8 cellular contexts compared by ENCODE assay signal in the genomic region with DNA sequence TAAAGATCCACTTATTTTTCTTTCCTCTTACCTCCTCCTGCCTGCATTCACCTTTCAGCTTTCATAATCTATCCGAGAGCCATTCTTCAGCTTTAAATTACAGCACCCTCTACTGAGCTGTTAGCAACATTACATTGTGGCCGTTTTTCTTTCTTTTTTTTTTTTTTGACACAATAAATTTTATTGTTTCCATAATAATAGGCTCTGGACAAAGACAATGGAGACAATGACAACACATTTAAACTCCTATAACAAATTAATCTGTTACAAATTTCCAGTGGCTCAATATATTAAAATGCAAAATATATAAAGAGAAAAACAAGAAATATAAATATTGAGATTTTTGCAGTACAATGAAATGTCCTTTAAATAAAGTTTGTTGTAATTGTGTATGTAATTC.
DNase-seq lines count a peak whose midpoint lies in the region; ATAC-seq, FAIRE-seq and TF ChIP-seq lines count a peak whose summit lies in the region.
"Not testable (repeated sequence)": the region's sequence is repeated elsewhere in the genome, so short reads cannot be mapped to it uniquely, and the experiment has no call there.

No MANE protein-coding gene starts in this region.

- H3F3A ChIP-seq in GM23248 (ENCODE audit: insufficient read depth), result not testable (repeated sequence)

- TF ChIP-seq RAD21 in A549 (conservative IDR thresholded peaks at IDR 0.05 in 1 of 2, IDR thresholded peaks at IDR 0.05 in 1 of 2), result peak; percentile 40 to 49; a peak in 4 of 5 replicates

- H2AFZ ChIP-seq in GM23248; fibroblast of lung (ENCODE audit: low read length): not testable (repeated sequence)

- TF ChIP-seq CTCF in A549 (IDR thresholded peaks at IDR 0.05) (peak; percentile 46), WTC11 (IDR thresholded peaks at IDR 0.05) (peak; percentile 49), fibroblast of lung (conservative IDR thresholded peaks at IDR 0.05 in 1 of 2, IDR thresholded peaks at IDR 0.05 in 1 of 2; ENCODE audit: low read depth in 1 of 2, low read length in 2 of 2) (peak; percentile 10 to 24), mucosa of descending colon (IDR thresholded peaks at IDR 0.05) (peak; percentile 12)

- H3K9ac ChIP-seq in GM23248; fibroblast of lung (ENCODE audit: insufficient read depth, low read length): not testable (repeated sequence)

- H3K4me1 ChIP-seq in A549; GM23248 (ENCODE audit: insufficient read depth); fibroblast of lung (ENCODE audit: control insufficient read depth, extremely low read depth, insufficient read depth, low read length); mucosa of descending colon (ENCODE audit: low read depth): not testable (repeated sequence)

- H3K36me3 ChIP-seq in GM23248 (ENCODE audit: low read depth); fibroblast of lung (ENCODE audit: control insufficient read depth, insufficient read depth, low read length); mucosa of descending colon (ENCODE audit: low read depth): not testable (repeated sequence)

- not testable (repeated sequence) for H3K4me3 Mint-ChIP-seq in WTC11

- H3K27ac ChIP-seq in A549; GM23248; fibroblast of lung (ENCODE audit: insufficient read depth, low read length): not testable (repeated sequence)

- H3K4me3 ChIP-seq in A549; GM23248; fibroblast of lung (replicated peaks in 1 of 4; ENCODE audit: control extremely low read depth in 1 of 4, insufficient read depth in 1 of 4, low read depth in 3 of 4, low read length in 4 of 4); mucosa of descending colon: not testable (repeated sequence)

- not testable (repeated sequence) for H3K27me3 ChIP-seq in GM23248 (replicated peaks; ENCODE audit: insufficient read depth); fibroblast of lung (ENCODE audit: control insufficient read depth, insufficient read depth, low read length)

- H3K4me1 Mint-ChIP-seq in WTC11, result not testable (repeated sequence)

- ATAC-seq in A549 (peak in 1 of 2 experiments; percentile 55; a peak in 3 of 6 replicates), GM18502 (IDR thresholded peaks at IDR 0.05; ENCODE audit: poor library complexity, unreplicated experiment) (peak; percentile 75), HG03469 (IDR thresholded peaks at IDR 0.05; ENCODE audit: unreplicated experiment) (peak; percentile 77), WTC11 (peak; percentile 50; the same call in 1 of the 2 replicates), mucosa of descending colon (peak; percentile 72)

- not testable (repeated sequence) for H3K9me2 ChIP-seq in GM23248 (ENCODE audit: insufficient read depth)

- H3K9me3 Mint-ChIP-seq in WTC11, result not testable (repeated sequence)

- H4K20me1 ChIP-seq in GM23248 (ENCODE audit: insufficient read depth); fibroblast of lung (ENCODE audit: control insufficient read depth, extremely low read depth, insufficient read depth, low read length): not testable (repeated sequence)

- intact Hi-C loops in mucosa of descending colon (cut with DNase I, micrococcal nuclease), result not testable (repeated sequence)

- H3K4me2 ChIP-seq in A549; GM23248 (ENCODE audit: unreplicated experiment); fibroblast of lung (ENCODE audit: extremely low read depth, insufficient read depth, low read length): not testable (repeated sequence)

- WGBS in A549 (ENCODE audit: missing lambda C conversion rate), result 3% methylated on average over 2 of the region's 2 CpGs
- WGBS in GM23248 (ENCODE audit: low coverage in 1 of 2, low lambda C conversion rate in 2 of 2, missing lambda C conversion rate in 2 of 2), 2 experiments, result 0 to 2% methylated on average over 2 of the region's 2 CpGs

- DNase-seq in A549 (ENCODE audit: low read depth in 1 of 2, low spot score in 1 of 2) (peak in 1 of 2 experiments; percentile 17), GM23248 (peak; percentile 26), NCI-H460 (ENCODE audit: extremely low read depth, low read depth) (peak; percentile 18), fibroblast of lung (ENCODE audit: low read depth in 2 of 2) (peak in 1 of 2 donors; percentile 1)
- not testable (repeated sequence) for DNase-seq in WTC11 (ENCODE audit: low spot score); mucosa of descending colon

- not testable (repeated sequence) for H3K27ac Mint-ChIP-seq in WTC11

- H3K79me2 ChIP-seq in GM23248 (ENCODE audit: insufficient read depth); fibroblast of lung (ENCODE audit: control insufficient read depth, insufficient read depth, low read length): not testable (repeated sequence)

- H3K36me3 Mint-ChIP-seq in WTC11, result not testable (repeated sequence)

- POLR2A ChIA-PET in A549 (lab: Yijun Ruan, JAX); WTC11 (lab: Charles Lee): not testable (repeated sequence)

- not testable (repeated sequence) for H3K9me3 ChIP-seq in A549; GM23248 (ENCODE audit: low read depth); fibroblast of lung (ENCODE audit: control insufficient read depth, insufficient read depth, low read depth, low read length); mucosa of descending colon

- H3K27me3 Mint-ChIP-seq in WTC11 (ENCODE audit: low read depth), result not testable (repeated sequence)

- CTCF ChIA-PET in A549 (lab: Yijun Ruan, JAX), result interaction anchor here (0.6 to 0.7 kb wide), 2 partner anchors 508 to 1671 kb away, joined by 3 to 5 read pairs; no protein-coding TSS in a partner anchor
- CTCF ChIA-PET in WTC11 (lab: Charles Lee), result not testable (repeated sequence)

- not testable (repeated sequence) for TF ChIP-seq POLR2A in A549 (IDR thresholded peaks at IDR 0.05; ENCODE audit: low read length)

- TF ChIP-seq EP300 in A549 (IDR thresholded peaks at IDR 0.05), result not testable (repeated sequence)

- in situ Hi-C loops in GM23248 (cut with MboI), result not testable (repeated sequence)

- FAIRE-seq in A549 (lab: Jason Lieb, UNC), result not testable (repeated sequence)

TF ChIP-seq in A549, 52 proteins besides CTCF, POLR2A, EP300 and RAD21:
- TF ChIP-seq SMC3 (IDR thresholded peaks at IDR 0.05), result peak; percentile 34; the same call in 2 of the 3 replicates
